Comparison of ENCODE assay signal across 29 cellular contexts in the genomic region with DNA sequence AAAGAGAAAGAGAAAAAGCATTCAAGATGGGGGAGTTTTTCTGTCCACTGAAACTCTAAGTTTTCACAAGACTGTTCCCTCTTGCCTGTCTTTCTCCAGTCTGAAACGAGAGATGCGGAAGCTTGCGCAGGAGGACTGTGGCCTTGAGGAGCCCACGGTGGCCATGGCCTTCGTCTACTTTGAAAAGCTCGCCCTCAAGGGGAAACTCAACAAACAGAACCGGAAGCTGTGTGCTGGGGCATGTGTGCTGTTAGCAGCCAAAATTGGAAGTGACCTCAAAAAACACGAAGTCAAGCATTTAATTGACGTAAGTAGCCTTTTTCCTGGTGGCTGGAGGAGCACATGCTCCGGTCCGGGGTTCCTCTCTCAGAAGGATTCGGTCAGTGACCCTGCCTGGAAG.
"Had no signal": no experiment of that assay in that cellular context is flagged by ENCODE, and none has a peak within 500 bp of the region (broad histone marks: within the 10 kb centered on the region; RNA-seq: fewer than 3 reads in every experiment).

No MANE protein-coding gene starts in this region.

- H3K9me3 Mint-ChIP-seq: activated CD4-positive, alpha-beta T cell treated with anti-CD3 and anti-CD28 coated beads, Interleukin-2, amount 10 ng/mL, durations not matched to agents 24 days and 14 days; activated CD8-positive, alpha-beta T cell treated with anti-CD3 and anti-CD28 coated beads for 36 hours; activated naive CD8-positive, alpha-beta T cell treated with anti-CD3 and anti-CD28 coated beads for 36 hours; activated T-cell treated with anti-CD3 and anti-CD28 coated beads, Interleukin-2, amount 50 U/mL, for 72 hours had no signal

- DNase-seq: activated CD4-positive, alpha-beta T cell treated with anti-CD3 and anti-CD28 coated beads, Interleukin-2, amount 10 ng/mL, durations not matched to agents 24 days and 14 days; activated CD4-positive, alpha-beta T cell treated with anti-CD3 and anti-CD28 coated beads, Interleukin-2, amount 50 U/mL, for 4 hours; activated CD8-positive, alpha-beta T cell treated with anti-CD3 and anti-CD28 coated beads for 36 hours; activated effector memory CD4-positive, alpha-beta T cell treated with anti-CD3 and anti-CD28 coated beads, Interleukin-2, amount 50 U/mL, for 16 hours; activated naive CD4-positive, alpha-beta T cell; activated naive CD4-positive, alpha-beta T cell treated with anti-CD3 and anti-CD28 coated beads, Interleukin-2, amount 50 U/mL, for 16 hours; activated naive CD8-positive, alpha-beta T cell treated with anti-CD3 and anti-CD28 coated beads for 36 hours; activated T-cell treated with anti-CD3 and anti-CD28 coated beads, Interleukin-2, amount 50 U/mL, for 1 hour; activated T-cell treated with anti-CD3 and anti-CD28 coated beads, Interleukin-2, amount 50 U/mL, for 72 hours; amniotic stem cell; aorta; brain microvascular endothelial cell; central memory CD4-positive, alpha-beta T cell; MM.1S; MV-4-11; NCI-H1092; NCI-H1436 treated with DMSO at 0.1 percent for 48 hours; NCI-H1694 treated with DMSO at 0.1 percent for 48 hours; NCI-H2029; NCI-H345; NCI-H524 treated with DMSO at 0.1 percent for 48 hours; NK-92 treated with Interleukin-12 subunit alpha and Interleukin-12 subunit beta, amount 100 ng/mL, for 24 hours; PC-3; Right ventricle myocardium superior; T1000; WERI-Rb-1 had no signal

- H3K4me3 Mint-ChIP-seq: activated CD4-positive, alpha-beta T cell treated with anti-CD3 and anti-CD28 coated beads, Interleukin-2, amount 10 ng/mL, durations not matched to agents 24 days and 14 days; activated CD8-positive, alpha-beta T cell treated with anti-CD3 and anti-CD28 coated beads for 36 hours; activated naive CD8-positive, alpha-beta T cell treated with anti-CD3 and anti-CD28 coated beads for 36 hours; activated T-cell treated with anti-CD3 and anti-CD28 coated beads, Interleukin-2, amount 50 U/mL, for 72 hours; activated T-helper 17 cell treated with anti-CD3 and anti-CD28 coated beads, Interleukin-2, amount 50 U/mL, for 72 hours had no signal

- H3K27ac Mint-ChIP-seq: activated CD4-positive, alpha-beta T cell treated with anti-CD3 and anti-CD28 coated beads, Interleukin-2, amount 10 ng/mL, durations not matched to agents 24 days and 14 days; activated CD8-positive, alpha-beta T cell treated with anti-CD3 and anti-CD28 coated beads for 36 hours; activated naive CD8-positive, alpha-beta T cell treated with anti-CD3 and anti-CD28 coated beads for 36 hours; activated T-cell treated with anti-CD3 and anti-CD28 coated beads, Interleukin-2, amount 50 U/mL, for 72 hours; activated T-helper 17 cell treated with anti-CD3 and anti-CD28 coated beads, Interleukin-2, amount 50 U/mL, for 72 hours had no signal

- H3K27me3 ChIP-seq: brain microvascular endothelial cell had no signal

- FAIRE-seq: RCC 7860 had no signal

- ATAC-seq: activated CD8-positive, alpha-beta T cell treated with anti-CD3 and anti-CD28 coated beads for 36 hours; activated T-cell treated with anti-CD3 and anti-CD28 coated beads, Interleukin-2, amount 50 U/mL, for 72 hours; activated T-helper 17 cell treated with anti-CD3 and anti-CD28 coated beads, Interleukin-2, amount 50 U/mL, for 72 hours; PC-3 had no signal

- H3K4me3 ChIP-seq: SK-N-MC had no signal

- H3K27ac ChIP-seq: brain microvascular endothelial cell, SK-N-MC, WERI-Rb-1 had no signal

- H3K36me3 ChIP-seq: WERI-Rb-1 had no signal

- H3K27me3 Mint-ChIP-seq: activated CD4-positive, alpha-beta T cell treated with anti-CD3 and anti-CD28 coated beads, Interleukin-2, amount 10 ng/mL, durations not matched to agents 24 days and 14 days; activated CD8-positive, alpha-beta T cell treated with anti-CD3 and anti-CD28 coated beads for 36 hours; activated naive CD8-positive, alpha-beta T cell treated with anti-CD3 and anti-CD28 coated beads for 36 hours; activated T-helper 17 cell treated with anti-CD3 and anti-CD28 coated beads, Interleukin-2, amount 50 U/mL, for 72 hours had no signal
